In the genomic region with DNA sequence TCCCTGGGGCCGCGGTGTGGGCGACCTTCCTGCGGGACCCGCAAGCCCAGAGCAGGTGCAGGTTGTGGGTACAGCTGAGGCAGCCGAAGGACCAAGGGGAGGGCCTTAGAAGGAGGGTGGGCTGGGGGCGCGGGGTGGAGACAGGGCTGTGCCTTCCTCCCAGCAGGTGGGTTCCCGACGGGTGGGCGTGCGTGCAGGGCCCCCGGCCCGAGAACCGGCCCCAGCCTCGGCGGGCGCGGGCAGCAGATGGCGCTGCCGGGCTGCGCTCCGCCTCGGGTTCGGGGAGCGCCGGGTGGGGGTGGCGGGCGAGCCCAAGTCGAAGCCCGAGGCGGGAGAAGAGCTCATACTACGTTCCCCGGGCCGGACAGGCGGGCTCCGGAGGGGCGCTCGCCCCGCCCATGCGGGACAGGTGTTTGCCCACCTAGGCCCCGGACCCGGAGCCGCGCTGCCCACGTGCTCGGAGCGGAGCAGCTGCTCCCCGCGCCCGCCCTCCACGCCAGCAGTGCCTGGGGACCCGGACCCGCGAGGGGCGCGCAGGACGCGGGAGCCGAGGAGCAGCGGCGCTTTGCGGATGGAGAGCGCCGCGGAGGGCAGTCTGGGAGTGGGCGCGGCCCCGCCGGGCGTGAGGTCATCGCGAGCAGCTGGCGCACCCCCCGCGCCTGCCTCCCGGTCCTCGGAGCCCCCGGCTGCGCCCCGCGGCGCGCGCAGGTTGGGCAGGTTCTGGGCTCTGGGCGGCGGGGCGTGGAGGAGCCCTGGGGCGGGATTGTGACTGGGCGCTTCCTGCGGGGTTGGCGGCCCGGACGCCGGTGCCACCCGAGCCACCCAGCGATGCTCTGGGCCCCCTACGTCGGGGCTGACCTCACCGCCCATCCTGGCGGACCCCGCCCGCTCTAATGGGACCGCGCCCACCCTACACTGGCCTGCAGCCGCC, we compare ENCODE assay signal across 1 cellular context.
A peak's percentile ranks its signal among the peaks of the same experiment; 100 is the strongest.
TF ChIP-seq lines count a peak whose summit lies in the region.

No MANE protein-coding gene starts in this region.

TF ChIP-seq in IMR-90, 13 proteins besides CTCF, POLR2A, EP300 and RAD21:
- TF ChIP-seq RCOR1 (IDR thresholded peaks at IDR 0.05; ENCODE audit: insufficient replicate concordance, low read length) = no peak
- peak; percentile 77 for TF ChIP-seq SMC3 (IDR thresholded peaks at IDR 0.05; ENCODE audit: low read depth, low read length)
- peak; percentile 63; the same call in 1 of the 2 replicates for TF ChIP-seq MAZ (IDR thresholded peaks at IDR 0.05; ENCODE audit: borderline replicate concordance, low read depth, low read length)
- no peak for TF ChIP-seq CEBPB (IDR thresholded peaks at IDR 0.05; ENCODE audit: low read depth, low read length)
